12 cellular contexts compared by ENCODE assay signal in the genomic region with DNA sequence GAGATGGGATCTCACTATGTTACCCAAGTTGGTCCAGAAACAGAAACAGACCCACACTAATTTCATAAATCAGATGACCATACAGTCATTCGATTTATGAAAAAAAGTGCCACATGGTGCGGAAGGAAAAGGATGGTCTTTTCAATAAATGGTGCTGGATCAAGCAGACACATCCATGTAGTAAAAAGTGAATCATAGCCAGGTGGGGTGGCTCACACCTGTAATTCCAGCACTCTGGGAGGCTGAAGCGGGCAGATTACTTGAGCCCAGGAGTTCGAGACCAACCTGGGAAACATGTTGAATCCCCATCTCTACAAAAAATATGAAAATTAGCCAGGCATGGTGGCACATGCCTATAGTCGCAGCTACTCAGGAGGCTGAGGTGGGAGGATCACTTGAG. TPM values are rescaled to one million over a fixed set of nuclear protein-coding genes. Genes with fewer than 3 reads are reported as not detected.
DNase-seq lines count a peak whose midpoint lies in the region; ATAC-seq, FAIRE-seq and TF ChIP-seq lines count a peak whose summit lies in the region.
"Not testable (repeated sequence)": the region's sequence is repeated elsewhere in the genome, so short reads cannot be mapped to it uniquely, and the experiment has no call there.
"Had no signal": no experiment of that assay in that cellular context is flagged by ENCODE, and none has a peak within 500 bp of the region (broad histone marks: within the 10 kb centered on the region; RNA-seq: fewer than 3 reads in every experiment).

No MANE protein-coding gene starts in this region.

- ATAC-seq in A549; activated CD8-positive, alpha-beta memory T cell treated with anti-CD3 and anti-CD28 coated beads, Interleukin-2, amount 10 ng/mL, durations not matched to agents 7 days and 5 days; lung (ENCODE audit: insufficient read depth, low FRiP score): not testable (repeated sequence)

- TF ChIP-seq CTCF in A549 (IDR thresholded peaks at IDR 0.05); coronary artery (IDR thresholded peaks at IDR 0.05); right atrium auricular region (IDR thresholded peaks at IDR 0.05); lung (IDR thresholded peaks at IDR 0.05; ENCODE audit: control extremely low read depth, extremely low read depth); type B pancreatic cell (conservative IDR thresholded peaks at IDR 0.05): not testable (repeated sequence)

- not testable (repeated sequence) for H3K27ac Mint-ChIP-seq in activated CD4-positive, alpha-beta T cell treated with anti-CD3 and anti-CD28 coated beads, Interleukin-2, amount 10 ng/mL, durations not matched to agents 24 days and 14 days; activated CD8-positive, alpha-beta memory T cell treated with anti-CD3 and anti-CD28 coated beads, Interleukin-2, amount 10 ng/mL, durations not matched to agents 7 days and 5 days; type B pancreatic cell

- TF ChIP-seq EP300 in A549 (IDR thresholded peaks at IDR 0.05) = not testable (repeated sequence)

- H3K9me3 Mint-ChIP-seq in activated CD4-positive, alpha-beta T cell treated with anti-CD3 and anti-CD28 coated beads, Interleukin-2, amount 10 ng/mL, durations not matched to agents 24 days and 14 days; activated CD8-positive, alpha-beta memory T cell treated with anti-CD3 and anti-CD28 coated beads, Interleukin-2, amount 10 ng/mL, durations not matched to agents 7 days and 5 days (ENCODE audit: low read depth); type B pancreatic cell: not testable (repeated sequence)

- H3K27ac ChIP-seq in A549; coronary artery; right atrium auricular region; lung (ENCODE audit: low read depth in 1 of 2, low read length in 1 of 2): not testable (repeated sequence)

- CTCF ChIA-PET in A549 (lab: Yijun Ruan, JAX) = interaction anchor here (0.6 to 9.0 kb wide), 4 partner anchors 14 to 417 kb away, joined by 3 to 98 read pairs (median 3); no protein-coding TSS in a partner anchor
- CTCF ChIA-PET in activated CD8-positive, alpha-beta memory T cell treated with anti-CD3 and anti-CD28 coated beads, Interleukin-2, amount 10 ng/mL, durations not matched to agents 7 days and 5 days (lab: Charles Lee) = interaction anchor here (2.0 to 5.4 kb wide), 4 partner anchors 10 to 98 kb away, joined by 6 to 20 read pairs (median 14); no protein-coding TSS in a partner anchor

- POLR2A ChIA-PET in A549 (lab: Yijun Ruan, JAX) = not testable (repeated sequence)

- WGBS in A549 (ENCODE audit: missing lambda C conversion rate) = 95% methylated on average over 5 of the region's 5 CpGs
- 95% methylated on average over 5 of the region's 5 CpGs for WGBS in lung, 2 donors

- intact Hi-C loops in activated CD4-positive, alpha-beta T cell treated with anti-CD3 and anti-CD28 coated beads, Interleukin-2, amount 10 ng/mL, durations not matched to agents 24 days and 14 days (cut with micrococcal nuclease) = not testable (repeated sequence)

- not testable (repeated sequence) for DNase-seq in A549 (ENCODE audit: low read depth in 1 of 2, low spot score in 1 of 2)
- peak; percentile 89 for DNase-seq in NCI-H69 (lab: John Stamatoyannopoulos, UW)
- DNase-seq in activated CD4-positive, alpha-beta T cell treated with anti-CD3 and anti-CD28 coated beads, Interleukin-2, amount 10 ng/mL, durations not matched to agents 24 days and 14 days = peak; percentile 60
- DNase-seq in activated CD8-positive, alpha-beta memory T cell treated with anti-CD3 and anti-CD28 coated beads, Interleukin-2, amount 10 ng/mL, durations not matched to agents 7 days and 5 days = peak; percentile 39
- DNase-seq in coronary artery (ENCODE audit: low spot score) = peak; percentile 28
- DNase-seq in right atrium auricular region (ENCODE audit: low spot score) = peak; percentile 57
- DNase-seq in lung (ENCODE audit: low spot score) = peak; percentile 28
- DNase-seq in type B pancreatic cell (ENCODE audit: extremely low spot score, unreplicated experiment) = peak; percentile 60

- not testable (repeated sequence) for H3K4me3 ChIP-seq in A549, coronary artery, right atrium auricular region, lung

- H3K36me3 Mint-ChIP-seq in activated CD4-positive, alpha-beta T cell treated with anti-CD3 and anti-CD28 coated beads, Interleukin-2, amount 10 ng/mL, durations not matched to agents 24 days and 14 days (ENCODE audit: low read depth); activated CD8-positive, alpha-beta memory T cell treated with anti-CD3 and anti-CD28 coated beads, Interleukin-2, amount 10 ng/mL, durations not matched to agents 7 days and 5 days; type B pancreatic cell: not testable (repeated sequence)

- not testable (repeated sequence) for H3K4me2 ChIP-seq in A549

- not testable (repeated sequence) for FAIRE-seq in A549 (lab: Jason Lieb, UNC)

- not testable (repeated sequence) for H3K27me3 ChIP-seq in right atrium auricular region; lung (ENCODE audit: control insufficient read depth, insufficient read depth)

- H3K9me3 ChIP-seq in A549; right atrium auricular region; lung (ENCODE audit: control insufficient read depth in 2 of 2, insufficient read depth in 1 of 2, low read length in 1 of 2): not testable (repeated sequence)

- not testable (repeated sequence) for H3K4me3 Mint-ChIP-seq in activated CD4-positive, alpha-beta T cell treated with anti-CD3 and anti-CD28 coated beads, Interleukin-2, amount 10 ng/mL, durations not matched to agents 24 days and 14 days; activated CD8-positive, alpha-beta memory T cell treated with anti-CD3 and anti-CD28 coated beads, Interleukin-2, amount 10 ng/mL, durations not matched to agents 7 days and 5 days; type B pancreatic cell

- H3K4me1 ChIP-seq in A549 (peaks cover 20% of the 10 kb centered on the region), right atrium auricular region (peaks cover 0 to 23% of the 10 kb centered on the region in 2 donors)
- H3K4me1 ChIP-seq in lung (ENCODE audit: control insufficient read depth in 2 of 2, insufficient read depth in 2 of 2, low read length in 2 of 2) = not testable (repeated sequence)

- not testable (repeated sequence) for TF ChIP-seq POLR2A in A549 (IDR thresholded peaks at IDR 0.05; ENCODE audit: low read length)

- H3K27me3 Mint-ChIP-seq in activated CD4-positive, alpha-beta T cell treated with anti-CD3 and anti-CD28 coated beads, Interleukin-2, amount 10 ng/mL, durations not matched to agents 24 days and 14 days; activated CD8-positive, alpha-beta memory T cell treated with anti-CD3 and anti-CD28 coated beads, Interleukin-2, amount 10 ng/mL, durations not matched to agents 7 days and 5 days; type B pancreatic cell: not testable (repeated sequence)

- H3K36me3 ChIP-seq in right atrium auricular region (peaks cover 28% of the 10 kb centered on the region), lung (ENCODE audit: control insufficient read depth in 2 of 2, insufficient read depth in 2 of 2, low read length in 2 of 2) (peaks cover 8 to 12% of the 10 kb centered on the region in 2 donors)

- not testable (repeated sequence) for TF ChIP-seq RAD21 in A549 (conservative IDR thresholded peaks at IDR 0.05 in 1 of 2, IDR thresholded peaks at IDR 0.05 in 1 of 2)

- H3K4me1 Mint-ChIP-seq in activated CD4-positive, alpha-beta T cell treated with anti-CD3 and anti-CD28 coated beads, Interleukin-2, amount 10 ng/mL, durations not matched to agents 24 days and 14 days; activated CD8-positive, alpha-beta memory T cell treated with anti-CD3 and anti-CD28 coated beads, Interleukin-2, amount 10 ng/mL, durations not matched to agents 7 days and 5 days; type B pancreatic cell (ENCODE audit: unreplicated experiment): not testable (repeated sequence)

RNA-seq across cellular contexts. Expression of a gene that starts 2.8 kb away (rescaled TPM):
- polyA plus RNA-seq in A549 (2011; rRNA removed) = 36.8 and 37.0 TPM in 2 replicates
- polyA plus RNA-seq in A549 (2012; cell fraction: cytosol; rRNA removed) = 10.7 and 13.8 TPM in 2 replicates
- polyA plus RNA-seq in A549 (2012; cell fraction: nucleus; rRNA removed) = 10.4 and 13.8 TPM in 2 replicates
- polyA plus RNA-seq in A549 (2017; fragmentation: RNase III; extraction: RNeasy Plus Mini Kit Qiagen cat#74134 plus additional on column Dnase treatment) = 23.0 to 24.5 TPM (median 23.9 TPM) in 3 replicates
- 58.3 and 65.1 TPM in 2 replicates for polyA minus RNA-seq in A549 (2011; rRNA and poly(A)+ RNA removed)
- 4.2 and 5.1 TPM in 2 replicates for total RNA-seq in activated CD4-positive, alpha-beta T cell treated with anti-CD3 and anti-CD28 coated beads, Interleukin-2, amount 10 ng/mL, durations not matched to agents 24 days and 14 days
- total RNA-seq in activated CD8-positive, alpha-beta memory T cell treated with anti-CD3 and anti-CD28 coated beads, Interleukin-2, amount 10 ng/mL, durations not matched to agents 7 days and 5 days = 1 to 10 TPM; 2.8 to 3.1 TPM
- total RNA-seq in right atrium auricular region = 10 to 100 TPM; 15.1 to 20.0 TPM
- total RNA-seq in lung = 10 to 100 TPM; 54.1 to 83.8 TPM
- 1 to 10 TPM; 4.3 to 5.7 TPM for polyA plus RNA-seq in lung
- total RNA-seq in type B pancreatic cell (ENCODE audit: low replicate concordance) = 39.1 and 97.5 TPM in 2 replicates

RNA-seq across cellular contexts. Expression of a gene that starts 56.2 kb away (rescaled TPM):
- polyA plus RNA-seq in A549 (2011; rRNA removed) (56.2 TPM in 1 of 2 replicates, not detected in the other), A549 (2017; fragmentation: RNase III; extraction: RNeasy Plus Mini Kit Qiagen cat#74134 plus additional on column Dnase treatment) (6.5 to 8.5 TPM (median 6.6 TPM) in 3 replicates), lung (not detected)
- polyA plus RNA-seq in A549 (2012; cell fraction: cytosol; rRNA removed) = not detected in 2 replicates
- polyA plus RNA-seq in A549 (2012; cell fraction: nucleus; rRNA removed) = not detected in 2 replicates
- 38,453 and 40,699 TPM in 2 replicates for polyA minus RNA-seq in A549 (2011; rRNA and poly(A)+ RNA removed)
- total RNA-seq in activated CD4-positive, alpha-beta T cell treated with anti-CD3 and anti-CD28 coated beads, Interleukin-2, amount 10 ng/mL, durations not matched to agents 24 days and 14 days = 1,962 and 2,189 TPM in 2 replicates
- total RNA-seq in activated CD8-positive, alpha-beta memory T cell treated with anti-CD3 and anti-CD28 coated beads, Interleukin-2, amount 10 ng/mL, durations not matched to agents 7 days and 5 days = 1,000 to 10,000 TPM in 1 of 2 experiments, 100 to 1,000 TPM in 1; 922 to 3,744 TPM
- total RNA-seq in right atrium auricular region (not detected), lung (1,000 to 10,000 TPM in 1 of 2 donors, under 1 TPM in 1; under 0.01 to 3,134 TPM), type B pancreatic cell (ENCODE audit: low replicate concordance) (2,993 and 3,564 TPM in 2 replicates)
- total RNA-seq: G401, GM23338, H4 had no signal
- polyA plus RNA-seq: CD4-positive, alpha-beta memory T cell; GM23338 had no signal
